2 cellular contexts compared by ENCODE assay signal in the genomic region with DNA sequence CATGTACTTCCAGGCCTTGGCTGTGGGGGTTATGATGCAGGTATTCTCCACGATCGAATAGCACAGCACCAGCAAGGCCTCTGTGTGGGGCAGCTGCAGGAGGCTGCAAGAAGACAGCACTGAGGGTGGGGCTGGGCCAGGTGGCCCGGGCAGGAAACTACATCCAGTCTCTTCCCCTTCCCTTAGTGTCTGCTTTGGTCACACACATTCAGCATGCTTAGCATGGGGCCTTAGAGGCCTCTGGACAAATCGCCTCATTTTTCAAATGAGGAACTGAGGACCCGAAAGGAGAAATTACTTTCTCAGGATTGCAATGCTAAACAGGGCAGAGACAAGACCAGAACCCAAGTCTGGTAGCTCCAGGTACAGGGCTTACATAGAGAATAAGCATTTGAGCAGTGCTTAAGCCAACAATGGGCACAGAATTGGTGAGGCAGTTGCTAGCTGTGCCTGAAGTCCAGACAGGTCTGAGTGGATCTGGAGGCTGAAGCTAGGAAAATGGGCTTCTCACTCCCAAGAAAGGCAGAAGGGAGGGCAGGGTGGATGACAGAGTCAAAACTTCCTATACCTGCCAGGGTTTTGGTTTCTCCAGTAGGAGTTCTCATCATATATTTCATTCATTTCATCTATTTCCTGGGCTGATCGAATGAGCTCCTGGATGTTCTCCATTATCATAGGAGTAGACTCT.
TF ChIP-seq lines count a peak whose summit lies in the region.

No MANE protein-coding gene starts in this region.

TF ChIP-seq in SK-N-SH, 30 proteins besides CTCF, POLR2A, EP300 and RAD21 (continued from another document):
- TF ChIP-seq, protein P1, sequence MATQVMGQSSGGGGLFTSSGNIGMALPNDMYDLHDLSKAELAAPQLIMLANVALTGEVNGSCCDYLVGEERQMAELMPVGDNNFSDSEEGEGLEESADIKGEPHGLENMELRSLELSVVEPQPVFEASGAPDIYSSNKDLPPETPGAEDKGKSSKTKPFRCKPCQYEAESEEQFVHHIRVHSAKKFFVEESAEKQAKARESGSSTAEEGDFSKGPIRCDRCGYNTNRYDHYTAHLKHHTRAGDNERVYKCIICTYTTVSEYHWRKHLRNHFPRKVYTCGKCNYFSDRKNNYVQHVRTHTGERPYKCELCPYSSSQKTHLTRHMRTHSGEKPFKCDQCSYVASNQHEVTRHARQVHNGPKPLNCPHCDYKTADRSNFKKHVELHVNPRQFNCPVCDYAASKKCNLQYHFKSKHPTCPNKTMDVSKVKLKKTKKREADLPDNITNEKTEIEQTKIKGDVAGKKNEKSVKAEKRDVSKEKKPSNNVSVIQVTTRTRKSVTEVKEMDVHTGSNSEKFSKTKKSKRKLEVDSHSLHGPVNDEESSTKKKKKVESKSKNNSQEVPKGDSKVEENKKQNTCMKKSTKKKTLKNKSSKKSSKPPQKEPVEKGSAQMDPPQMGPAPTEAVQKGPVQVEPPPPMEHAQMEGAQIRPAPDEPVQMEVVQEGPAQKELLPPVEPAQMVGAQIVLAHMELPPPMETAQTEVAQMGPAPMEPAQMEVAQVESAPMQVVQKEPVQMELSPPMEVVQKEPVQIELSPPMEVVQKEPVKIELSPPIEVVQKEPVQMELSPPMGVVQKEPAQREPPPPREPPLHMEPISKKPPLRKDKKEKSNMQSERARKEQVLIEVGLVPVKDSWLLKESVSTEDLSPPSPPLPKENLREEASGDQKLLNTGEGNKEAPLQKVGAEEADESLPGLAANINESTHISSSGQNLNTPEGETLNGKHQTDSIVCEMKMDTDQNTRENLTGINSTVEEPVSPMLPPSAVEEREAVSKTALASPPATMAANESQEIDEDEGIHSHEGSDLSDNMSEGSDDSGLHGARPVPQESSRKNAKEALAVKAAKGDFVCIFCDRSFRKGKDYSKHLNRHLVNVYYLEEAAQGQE (IDR thresholded peaks at IDR 0.05; ENCODE audit: low read depth, low read length): no peak
- TF ChIP-seq NRF1 (IDR thresholded peaks at IDR 0.05; ENCODE audit: low read depth, low read length): no peak
- TF ChIP-seq, protein P2, sequence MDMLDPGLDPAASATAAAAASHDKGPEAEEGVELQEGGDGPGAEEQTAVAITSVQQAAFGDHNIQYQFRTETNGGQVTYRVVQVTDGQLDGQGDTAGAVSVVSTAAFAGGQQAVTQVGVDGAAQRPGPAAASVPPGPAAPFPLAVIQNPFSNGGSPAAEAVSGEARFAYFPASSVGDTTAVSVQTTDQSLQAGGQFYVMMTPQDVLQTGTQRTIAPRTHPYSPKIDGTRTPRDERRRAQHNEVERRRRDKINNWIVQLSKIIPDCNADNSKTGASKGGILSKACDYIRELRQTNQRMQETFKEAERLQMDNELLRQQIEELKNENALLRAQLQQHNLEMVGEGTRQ (IDR thresholded peaks at IDR 0.05; ENCODE audit: borderline replicate concordance, low read depth, low read length): no peak
- TF ChIP-seq GABPA (IDR thresholded peaks at IDR 0.05; ENCODE audit: low read depth): no peak
- TF ChIP-seq FOSL2 (IDR thresholded peaks at IDR 0.05; ENCODE audit: borderline replicate concordance, low read depth): no peak
- TF ChIP-seq TCF12 (IDR thresholded peaks at IDR 0.05): no peak
- TF ChIP-seq RXRA (IDR thresholded peaks at IDR 0.05; ENCODE audit: borderline replicate concordance, low read depth): no peak
- TF ChIP-seq TAF1 (IDR thresholded peaks at IDR 0.05; ENCODE audit: borderline replicate concordance, low read depth, low read length): no peak
- TF ChIP-seq ELF1 (IDR thresholded peaks at IDR 0.05): no peak
- TF ChIP-seq FOXJ3 (CRISPR knock-in tag; IDR thresholded peaks at IDR 0.05): no peak
- TF ChIP-seq CHD2 (IDR thresholded peaks at IDR 0.05; ENCODE audit: low read length, partially characterized antibody): no peak
TF ChIP-seq in SK-N-SH: peak in this region for 0.

TF ChIP-seq in SK-N-SH treated with all-trans-retinoic acid at 6 μM for 48 hours, 23 proteins besides CTCF, POLR2A, EP300 and RAD21 (continued from another document):
- TF ChIP-seq, protein P3, sequence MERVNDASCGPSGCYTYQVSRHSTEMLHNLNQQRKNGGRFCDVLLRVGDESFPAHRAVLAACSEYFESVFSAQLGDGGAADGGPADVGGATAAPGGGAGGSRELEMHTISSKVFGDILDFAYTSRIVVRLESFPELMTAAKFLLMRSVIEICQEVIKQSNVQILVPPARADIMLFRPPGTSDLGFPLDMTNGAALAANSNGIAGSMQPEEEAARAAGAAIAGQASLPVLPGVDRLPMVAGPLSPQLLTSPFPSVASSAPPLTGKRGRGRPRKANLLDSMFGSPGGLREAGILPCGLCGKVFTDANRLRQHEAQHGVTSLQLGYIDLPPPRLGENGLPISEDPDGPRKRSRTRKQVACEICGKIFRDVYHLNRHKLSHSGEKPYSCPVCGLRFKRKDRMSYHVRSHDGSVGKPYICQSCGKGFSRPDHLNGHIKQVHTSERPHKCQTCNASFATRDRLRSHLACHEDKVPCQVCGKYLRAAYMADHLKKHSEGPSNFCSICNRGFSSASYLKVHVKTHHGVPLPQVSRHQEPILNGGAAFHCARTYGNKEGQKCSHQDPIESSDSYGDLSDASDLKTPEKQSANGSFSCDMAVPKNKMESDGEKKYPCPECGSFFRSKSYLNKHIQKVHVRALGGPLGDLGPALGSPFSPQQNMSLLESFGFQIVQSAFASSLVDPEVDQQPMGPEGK (CRISPR knock-in tag; IDR thresholded peaks at IDR 0.05; ENCODE audit: borderline replicate concordance): no peak
- TF ChIP-seq PPARA (CRISPR knock-in tag; IDR thresholded peaks at IDR 0.05; ENCODE audit: borderline replicate concordance): no peak
- no peak for TF ChIP-seq ZNF70 (CRISPR knock-in tag; IDR thresholded peaks at IDR 0.05)
- TF ChIP-seq ARNTL (CRISPR knock-in tag; IDR thresholded peaks at IDR 0.05; ENCODE audit: borderline replicate concordance, low read depth): no peak
- no peak for TF ChIP-seq RARB (CRISPR knock-in tag; IDR thresholded peaks at IDR 0.05)
- TF ChIP-seq, protein P4, sequence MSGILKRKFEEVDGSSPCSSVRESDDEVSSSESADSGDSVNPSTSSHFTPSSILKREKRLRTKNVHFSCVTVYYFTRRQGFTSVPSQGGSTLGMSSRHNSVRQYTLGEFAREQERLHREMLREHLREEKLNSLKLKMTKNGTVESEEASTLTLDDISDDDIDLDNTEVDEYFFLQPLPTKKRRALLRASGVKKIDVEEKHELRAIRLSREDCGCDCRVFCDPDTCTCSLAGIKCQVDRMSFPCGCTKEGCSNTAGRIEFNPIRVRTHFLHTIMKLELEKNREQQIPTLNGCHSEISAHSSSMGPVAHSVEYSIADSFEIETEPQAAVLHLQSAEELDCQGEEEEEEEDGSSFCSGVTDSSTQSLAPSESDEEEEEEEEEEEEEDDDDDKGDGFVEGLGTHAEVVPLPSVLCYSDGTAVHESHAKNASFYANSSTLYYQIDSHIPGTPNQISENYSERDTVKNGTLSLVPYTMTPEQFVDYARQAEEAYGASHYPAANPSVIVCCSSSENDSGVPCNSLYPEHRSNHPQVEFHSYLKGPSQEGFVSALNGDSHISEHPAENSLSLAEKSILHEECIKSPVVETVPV (CRISPR knock-in tag; IDR thresholded peaks at IDR 0.05): no peak
- no peak for TF ChIP-seq ZFP3 (CRISPR knock-in tag; IDR thresholded peaks at IDR 0.05)
- TF ChIP-seq GLIS3 (CRISPR knock-in tag; IDR thresholded peaks at IDR 0.05): no peak
- no peak for TF ChIP-seq TCF4 (CRISPR knock-in tag; IDR thresholded peaks at IDR 0.05; ENCODE audit: borderline replicate concordance)
- no peak for TF ChIP-seq ISL1 (CRISPR knock-in tag; IDR thresholded peaks at IDR 0.05)
- TF ChIP-seq OSR1 (CRISPR knock-in tag; IDR thresholded peaks at IDR 0.05): no peak
